In genomic region chr22:27804683-27805297, GRCh38 we compare ENCODE assay signal across 8 cellular contexts. TPM values are rescaled to one million over a fixed set of nuclear protein-coding genes. Genes with fewer than 3 reads are reported as not detected.
DNase-seq lines count a peak whose midpoint lies in the region; ATAC-seq and TF ChIP-seq lines count a peak whose summit lies in the region.

No MANE protein-coding gene starts in this region.

- H3K27me3 ChIP-seq in heart left ventricle: peaks cover 0 to 27% (median 4%) of the 10 kb centered on the region in 9 donors

- H3K4me1 ChIP-seq in heart left ventricle: peaks cover 0 to 37% (median 15%) of the 10 kb centered on the region in 12 donors

- no peaks in the 10 kb centered on the region for H3K9me3 ChIP-seq in heart left ventricle

- no peak overlapping the region for H3K4me3 ChIP-seq in heart left ventricle

- no peaks in the 10 kb centered on the region for H3K9me3 Mint-ChIP-seq in activated naive CD4-positive, alpha-beta T cell treated with anti-CD3 and anti-CD28 coated beads, Interleukin-2, amount 50 U/mL, for 72 hours

- no peaks in the 10 kb centered on the region for H3K36me3 ChIP-seq in heart left ventricle

- peak; percentile 78 for DNase-seq in COR-L47 (lab: John Stamatoyannopoulos, UW)
- DNase-seq in HT1080 (ENCODE audit: low read depth): peak; percentile 44
- peak; percentile 47 for DNase-seq in RKO (ENCODE audit: low spot score)
- peak in 1 of 2 donors; percentile 62 for DNase-seq in activated naive CD4-positive, alpha-beta T cell treated with anti-CD3 and anti-CD28 coated beads, Interleukin-2, amount 50 U/mL, for 72 hours (ENCODE audit: low spot score in 2 of 2)
- DNase-seq in heart left ventricle: peak; percentile 71 to 82 (median 74)
- peak; percentile 27 for DNase-seq in pulmonary artery endothelial cell (ENCODE audit: low read depth, low spot score)

- intact Hi-C loops in heart left ventricle (cut with DNase I): loop anchor here (1.0 to 10.0 kb wide), 17 partner anchors 77 to 1132 kb away; no protein-coding TSS in a partner anchor

- no peaks in the 10 kb centered on the region for H3K36me3 Mint-ChIP-seq in activated naive CD4-positive, alpha-beta T cell treated with anti-CD3 and anti-CD28 coated beads, Interleukin-2, amount 50 U/mL, for 72 hours

- ATAC-seq in activated naive CD4-positive, alpha-beta T cell treated with anti-CD3 and anti-CD28 coated beads, Interleukin-2, amount 50 U/mL, for 72 hours: peak; percentile 52 to 61
- ATAC-seq in heart left ventricle (peak in 3 of 4 donors; percentile 57 to 68 (median 67)), GM21423 (IDR thresholded peaks at IDR 0.05; ENCODE audit: unreplicated experiment) (no peak), GM18498 (IDR thresholded peaks at IDR 0.05; ENCODE audit: unreplicated experiment) (no peak)

- H3K27ac Mint-ChIP-seq in activated naive CD4-positive, alpha-beta T cell treated with anti-CD3 and anti-CD28 coated beads, Interleukin-2, amount 50 U/mL, for 72 hours: no peak overlapping the region

- no peak for TF ChIP-seq POLR2A in heart left ventricle (IDR thresholded peaks at IDR 0.05)

- peak; percentile 54 to 81 (median 75) for TF ChIP-seq CTCF in heart left ventricle (IDR thresholded peaks at IDR 0.05)

- 8 to 10% (median 9%) methylated on average over 20 of the region's 20 CpGs for WGBS in heart left ventricle, 4 donors

- no peak overlapping the region for H3K27ac ChIP-seq in heart left ventricle

RNA-seq across cellular contexts. Expression of gene MN1, which starts 3.2 kb away (rescaled TPM):
- total RNA-seq in HT1080 (2014; rRNA removed; shearing (Covaris generic)): 0.37 and 0.69 TPM in 2 replicates
- 0.66 and 0.72 TPM in 2 replicates for polyA plus RNA-seq in HT1080 (2015; cell fraction: cytosol; rRNA removed)
- polyA plus RNA-seq in HT1080 (2015; cell fraction: nucleus; rRNA removed): 1.0 and 1.2 TPM in 2 replicates
- under 1 TPM; 0.14 to 0.16 TPM for total RNA-seq in activated naive CD4-positive, alpha-beta T cell treated with anti-CD3 and anti-CD28 coated beads, Interleukin-2, amount 50 U/mL, for 72 hours
- 10 to 100 TPM in 1 of 9 donors, 1 to 10 TPM in 8; 4.2 to 10.3 (median 5.5) TPM for total RNA-seq in heart left ventricle
- polyA plus RNA-seq in heart left ventricle: 1 to 10 TPM; 1.7 to 3.9 TPM
- total RNA-seq in pulmonary artery endothelial cell: 0.42 and 0.53 TPM in 2 replicates

Comparison
In these comparisons a context has a peak if more than half of its experiments do, and no peak if none do; other contexts are left out.
1. ATAC-seq: peak in activated naive CD4-positive, alpha-beta T cell treated with anti-CD3 and anti-CD28 coated beads, Interleukin-2, amount 50 U/mL, for 72 hours (2 of 2) and heart left ventricle (3 of 4); none in GM21423 (single experiment) and GM18498 (single experiment).